Comparison of ENCODE assay signal across 18 cellular contexts in genomic region chr17:10728331-10728730, GRCh38.
"Had no signal": no experiment of that assay in that cellular context is flagged by ENCODE, and none has a peak within 500 bp of the region (broad histone marks: within the 10 kb centered on the region; RNA-seq: fewer than 3 reads in every experiment).

No MANE protein-coding gene starts in this region.

- H3K27ac ChIP-seq: neutrophil, parathyroid adenoma had no signal

- ATAC-seq: esophagus mucosa, lower lobe of right lung, upper lobe of right lung had no signal

- H3K4me2 ChIP-seq: SK-N-SH had no signal

- H3K27me3 ChIP-seq: adrenal gland, upper lobe of right lung had no signal

- H3K4me1 ChIP-seq: parathyroid adenoma, upper lobe of right lung had no signal

- DNase-seq: activated CD4-positive, alpha-beta T cell treated with anti-CD3 and anti-CD28 coated beads for 1 hour; activated CD4-positive, alpha-beta T cell treated with anti-CD3 and anti-CD28 coated beads, Interleukin-2, amount 50 U/mL, for 4 hours; activated naive CD4-positive, alpha-beta T cell treated with anti-CD3 and anti-CD28 coated beads, Interleukin-2, amount 10 ng/mL, durations not matched to agents 7 days and 5 days; activated T-cell treated with anti-CD3 and anti-CD28 coated beads, Interleukin-2, amount 50 U/mL, for 24 hours; central memory CD4-positive, alpha-beta T cell; glutamatergic neuron; lower lobe of right lung; SK-N-SH; small intestine; stimulated activated CD4-positive, alpha-beta T cell treated with anti-CD3 and anti-CD28 coated beads, Interleukin-4, amount 100 ng/mL, for 24 hours; stimulated activated naive CD4-positive, alpha-beta T cell; T-helper 1 cell; T1000; upper lobe of right lung had no signal

- H3K9me2 ChIP-seq: SK-N-SH had no signal

- FAIRE-seq: small intestine had no signal

- H3K79me2 ChIP-seq: parathyroid adenoma had no signal

- H3K36me3 ChIP-seq: neutrophil had no signal

- H3K9ac ChIP-seq: parathyroid adenoma, SK-N-SH had no signal

- H3K9me3 ChIP-seq: adrenal gland, lower lobe of right lung, neutrophil, SK-N-SH, upper lobe of right lung had no signal
